In genomic region chr17:36761203-36761945, GRCh38 we compare ENCODE assay signal across 1 cellular context.
TF ChIP-seq lines count a peak whose summit lies in the region.

No MANE protein-coding gene starts in this region.

TF ChIP-seq in GM23338, 12 proteins besides CTCF, POLR2A, EP300 and RAD21 (continued from another document):
- TF ChIP-seq, protein P1, sequence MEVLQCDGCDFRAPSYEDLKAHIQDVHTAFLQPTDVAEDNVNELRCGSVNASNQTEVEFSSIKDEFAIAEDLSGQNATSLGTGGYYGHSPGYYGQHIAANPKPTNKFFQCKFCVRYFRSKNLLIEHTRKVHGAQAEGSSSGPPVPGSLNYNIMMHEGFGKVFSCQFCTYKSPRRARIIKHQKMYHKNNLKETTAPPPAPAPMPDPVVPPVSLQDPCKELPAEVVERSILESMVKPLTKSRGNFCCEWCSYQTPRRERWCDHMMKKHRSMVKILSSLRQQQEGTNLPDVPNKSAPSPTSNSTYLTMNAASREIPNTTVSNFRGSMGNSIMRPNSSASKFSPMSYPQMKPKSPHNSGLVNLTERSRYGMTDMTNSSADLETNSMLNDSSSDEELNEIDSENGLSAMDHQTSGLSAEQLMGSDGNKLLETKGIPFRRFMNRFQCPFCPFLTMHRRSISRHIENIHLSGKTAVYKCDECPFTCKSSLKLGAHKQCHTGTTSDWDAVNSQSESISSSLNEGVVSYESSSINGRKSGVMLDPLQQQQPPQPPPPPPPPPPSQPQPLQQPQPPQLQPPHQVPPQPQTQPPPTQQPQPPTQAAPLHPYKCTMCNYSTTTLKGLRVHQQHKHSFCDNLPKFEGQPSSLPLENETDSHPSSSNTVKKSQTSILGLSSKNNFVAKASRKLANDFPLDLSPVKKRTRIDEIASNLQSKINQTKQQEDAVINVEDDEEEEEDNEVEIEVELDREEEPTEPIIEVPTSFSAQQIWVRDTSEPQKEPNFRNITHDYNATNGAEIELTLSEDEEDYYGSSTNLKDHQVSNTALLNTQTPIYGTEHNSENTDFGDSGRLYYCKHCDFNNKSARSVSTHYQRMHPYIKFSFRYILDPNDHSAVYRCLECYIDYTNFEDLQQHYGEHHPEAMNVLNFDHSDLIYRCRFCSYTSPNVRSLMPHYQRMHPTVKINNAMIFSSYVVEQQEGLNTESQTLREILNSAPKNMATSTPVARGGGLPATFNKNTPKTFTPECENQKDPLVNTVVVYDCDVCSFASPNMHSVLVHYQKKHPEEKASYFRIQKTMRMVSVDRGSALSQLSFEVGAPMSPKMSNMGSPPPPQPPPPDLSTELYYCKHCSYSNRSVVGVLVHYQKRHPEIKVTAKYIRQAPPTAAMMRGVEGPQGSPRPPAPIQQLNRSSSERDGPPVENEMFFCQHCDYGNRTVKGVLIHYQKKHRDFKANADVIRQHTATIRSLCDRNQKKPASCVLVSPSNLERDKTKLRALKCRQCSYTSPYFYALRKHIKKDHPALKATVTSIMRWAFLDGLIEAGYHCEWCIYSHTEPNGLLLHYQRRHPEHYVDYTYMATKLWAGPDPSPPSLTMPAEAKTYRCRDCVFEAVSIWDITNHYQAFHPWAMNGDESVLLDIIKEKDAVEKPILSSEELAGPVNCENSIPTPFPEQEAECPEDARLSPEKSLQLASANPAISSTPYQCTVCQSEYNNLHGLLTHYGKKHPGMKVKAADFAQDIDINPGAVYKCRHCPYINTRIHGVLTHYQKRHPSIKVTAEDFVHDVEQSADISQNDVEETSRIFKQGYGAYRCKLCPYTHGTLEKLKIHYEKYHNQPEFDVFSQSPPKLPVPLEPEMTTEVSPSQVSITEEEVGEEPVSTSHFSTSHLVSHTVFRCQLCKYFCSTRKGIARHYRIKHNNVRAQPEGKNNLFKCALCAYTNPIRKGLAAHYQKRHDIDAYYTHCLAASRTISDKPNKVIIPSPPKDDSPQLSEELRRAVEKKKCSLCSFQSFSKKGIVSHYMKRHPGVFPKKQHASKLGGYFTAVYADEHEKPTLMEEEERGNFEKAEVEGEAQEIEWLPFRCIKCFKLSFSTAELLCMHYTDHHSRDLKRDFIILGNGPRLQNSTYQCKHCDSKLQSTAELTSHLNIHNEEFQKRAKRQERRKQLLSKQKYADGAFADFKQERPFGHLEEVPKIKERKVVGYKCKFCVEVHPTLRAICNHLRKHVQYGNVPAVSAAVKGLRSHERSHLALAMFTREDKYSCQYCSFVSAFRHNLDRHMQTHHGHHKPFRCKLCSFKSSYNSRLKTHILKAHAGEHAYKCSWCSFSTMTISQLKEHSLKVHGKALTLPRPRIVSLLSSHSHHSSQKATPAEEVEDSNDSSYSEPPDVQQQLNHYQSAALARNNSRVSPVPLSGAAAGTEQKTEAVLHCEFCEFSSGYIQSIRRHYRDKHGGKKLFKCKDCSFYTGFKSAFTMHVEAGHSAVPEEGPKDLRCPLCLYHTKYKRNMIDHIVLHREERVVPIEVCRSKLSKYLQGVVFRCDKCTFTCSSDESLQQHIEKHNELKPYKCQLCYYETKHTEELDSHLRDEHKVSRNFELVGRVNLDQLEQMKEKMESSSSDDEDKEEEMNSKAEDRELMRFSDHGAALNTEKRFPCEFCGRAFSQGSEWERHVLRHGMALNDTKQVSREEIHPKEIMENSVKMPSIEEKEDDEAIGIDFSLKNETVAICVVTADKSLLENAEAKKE (CRISPR knock-in tag; IDR thresholded peaks at IDR 0.05), result no peak
- TF ChIP-seq ZNF114 (CRISPR knock-in tag; IDR thresholded peaks at IDR 0.05), result no peak
- no peak for TF ChIP-seq NANOG (IDR thresholded peaks at IDR 0.05; ENCODE audit: borderline replicate concordance)
TF ChIP-seq in GM23338: peak in this region for 0.
